8 cellular contexts compared by ENCODE assay signal in genomic region chr6:41182069-41183034, GRCh38. TPM values are rescaled to one million over a fixed set of nuclear protein-coding genes. Genes with fewer than 3 reads are reported as not detected.
DNase-seq lines count a peak whose midpoint lies in the region; ATAC-seq and TF ChIP-seq lines count a peak whose summit lies in the region.

No MANE protein-coding gene starts in this region.

- TF ChIP-seq POLR2A in tibial nerve (IDR thresholded peaks at IDR 0.05), result no peak

- peaks cover 8% of the 10 kb centered on the region for H3K27me3 Mint-ChIP-seq in Caco-2 (ENCODE audit: insufficient read depth, unreplicated experiment)

- H3K36me3 ChIP-seq in Caco-2 (ENCODE audit: control insufficient read depth, insufficient read depth, low read length) (no peaks in the 10 kb centered on the region), lung (ENCODE audit: control insufficient read depth in 2 of 2, insufficient read depth in 2 of 2, low read length in 2 of 2) (no peaks in the 10 kb centered on the region), tibial nerve (no peaks in the 10 kb centered on the region)

- peak; percentile 59 to 71 for TF ChIP-seq EP300 in tibial nerve (IDR thresholded peaks at IDR 0.05)

- no peaks in the 10 kb centered on the region for H3K9me3 Mint-ChIP-seq in Caco-2 (ENCODE audit: unreplicated experiment)

- intact Hi-C loops in Caco-2 (cut with micrococcal nuclease; ENCODE audit: unreplicated experiment), result loop anchor here (1.0 to 10.0 kb wide), 4 partner anchors 90 to 287 kb away; partner anchors contain the start of genes NFYA and OARD1

- ATAC-seq in GM21529 (IDR thresholded peaks at IDR 0.05; ENCODE audit: unreplicated experiment) (peak; percentile 56), lung (ENCODE audit: insufficient read depth, low FRiP score) (peak; percentile 75), HG02884 (IDR thresholded peaks at IDR 0.05; ENCODE audit: unreplicated experiment) (no peak)

- H3K4me1 Mint-ChIP-seq in Caco-2 (ENCODE audit: low read depth, unreplicated experiment), result no peaks in the 10 kb centered on the region

- H3K9me3 ChIP-seq in Caco-2 (no peaks in the 10 kb centered on the region), lung (ENCODE audit: control insufficient read depth in 2 of 2, insufficient read depth in 1 of 2, low read length in 1 of 2) (peaks cover 0 to 2% of the 10 kb centered on the region in 2 donors), tibial nerve (no peaks in the 10 kb centered on the region)

- H3K27ac ChIP-seq in lung (ENCODE audit: low read depth in 1 of 2, low read length in 1 of 2) (no peak overlapping the region), tibial nerve (peak overlapping the region in 2 of 4 donors; percentile 20 to 33)

- H3K27me3 ChIP-seq in Caco-2 (replicated peaks; ENCODE audit: control insufficient read depth, insufficient read depth, low read length) (no peaks in the 10 kb centered on the region), lung (ENCODE audit: control insufficient read depth, insufficient read depth) (no peaks in the 10 kb centered on the region), tibial nerve (no peaks in the 10 kb centered on the region)

- POLR2A ChIA-PET in Caco-2 (lab: Charles Lee), result no interaction called here

- no peak overlapping the region for H3K27ac Mint-ChIP-seq in Caco-2 (ENCODE audit: unreplicated experiment)

- H3K4me3 ChIP-seq in Caco-2 (ENCODE audit: low read depth, low read length), result no peak overlapping the region
- no peak overlapping the region for H3K4me3 ChIP-seq in lung
- no peak overlapping the region for H3K4me3 ChIP-seq in tibial nerve

- no peak overlapping the region for H3K4me3 Mint-ChIP-seq in Caco-2 (ENCODE audit: unreplicated experiment)

- WGBS in lung, 2 donors, result 55 to 56% methylated on average over 4 of the region's 4 CpGs
- WGBS in tibial nerve, 2 donors, result 62 to 69% methylated on average over 4 of the region's 4 CpGs

- H3K4me1 ChIP-seq in Caco-2, result no peaks in the 10 kb centered on the region
- H3K4me1 ChIP-seq in lung (ENCODE audit: control insufficient read depth in 2 of 2, insufficient read depth in 2 of 2, low read length in 2 of 2), result no peaks in the 10 kb centered on the region
- H3K4me1 ChIP-seq in tibial nerve, result no peaks in the 10 kb centered on the region

- no peaks in the 10 kb centered on the region for H3K36me3 Mint-ChIP-seq in Caco-2 (ENCODE audit: insufficient read depth, unreplicated experiment)

- DNase-seq in Caco-2 (peak; percentile 65 to 70), NCI-H187 (lab: John Stamatoyannopoulos, UW) (peak; percentile 57 to 74), T-helper 2 cell (peak in 3 of 5 experiments; percentile 18 to 77 (median 22)), dermis blood vessel endothelial cell (peak; percentile 84), lung (ENCODE audit: low spot score) (peak; percentile 65), tibial nerve (ENCODE audit: low spot score in 2 of 2) (no peak)

- no TSS peak for BruUV-seq in Caco-2 (replicated peaks; lab: Mats Ljungman, UMichigan)

- CTCF ChIA-PET in Caco-2 (lab: Charles Lee), result interaction anchor here (0.7 to 2.8 kb wide), 12 partner anchors 9 to 288 kb away, joined by 3 to 15 read pairs (median 4); partner anchors contain the start of genes NFYA and OARD1

- TF ChIP-seq CTCF in Caco-2 (IDR thresholded peaks at IDR 0.05; ENCODE audit: insufficient read depth in 1 of 2, low read depth in 1 of 2, low read length in 1 of 2, severe bottlenecking in 1 of 2, unreplicated experiment in 1 of 2) (peak; percentile 57 to 83), lung (IDR thresholded peaks at IDR 0.05; ENCODE audit: control extremely low read depth, extremely low read depth) (peak; percentile 38), tibial nerve (IDR thresholded peaks at IDR 0.05) (peak in 2 of 5 experiments; percentile 19 to 34)

RNA-seq across cellular contexts. Expression of gene TREML2, which starts 18.6 kb away (rescaled TPM):
- total RNA-seq in Caco-2 (2022), result not detected in 2 replicates
- not detected in 2 replicates for total RNA-seq in dermis blood vessel endothelial cell
- 1 to 10 TPM in 1 of 2 donors, under 1 TPM in 1; 0.65 to 1.4 TPM for total RNA-seq in lung
- 1 to 10 TPM in 1 of 2 donors, under 1 TPM in 1; 0.06 to 4.4 TPM for polyA plus RNA-seq in lung
- not detected for total RNA-seq in tibial nerve

RNA-seq across cellular contexts. Expression of gene TREM2, which starts 19.4 kb away (rescaled TPM):
- total RNA-seq in Caco-2 (2022), result not detected in 2 replicates
- not detected in 2 replicates for total RNA-seq in dermis blood vessel endothelial cell
- total RNA-seq in lung, result 10 to 100 TPM in 1 of 2 donors, 1 to 10 TPM in 1; 1.6 to 10.7 TPM
- polyA plus RNA-seq in lung, result 10 to 100 TPM in 1 of 2 donors, 1 to 10 TPM in 1; 7.4 to 48.0 TPM
- total RNA-seq in tibial nerve, result 10 to 100 TPM; 10.0 to 46.1 (median 14.3) TPM

RNA-seq across cellular contexts. Expression of gene TREML1, which starts 28.2 kb away (rescaled TPM):
- total RNA-seq in Caco-2 (2022) (not detected in 2 replicates), dermis blood vessel endothelial cell (not detected in 2 replicates), lung (1 to 10 TPM; 1.2 TPM), tibial nerve (1 to 10 TPM in 2 of 4 donors, under 1 TPM in 1, not detected in 1; 0.63 to 4.5 (median 2.2) TPM)
- 1 to 10 TPM; 1.2 to 2.2 TPM for polyA plus RNA-seq in lung

RNA-seq across cellular contexts. Expression of gene TREML4, which starts 45.8 kb away (rescaled TPM):
- total RNA-seq in Caco-2 (2022), result not detected in 2 replicates
- not detected in 2 replicates for total RNA-seq in dermis blood vessel endothelial cell
- total RNA-seq in lung, result 1 to 10 TPM in 1 of 2 donors, not detected in 1; 1.3 TPM
- 1 to 10 TPM in 1 of 2 donors, not detected in 1; 5.8 TPM for polyA plus RNA-seq in lung
- not detected for total RNA-seq in tibial nerve

Comparison
In these comparisons a context has a peak if more than half of its experiments do, and no peak if none do; other contexts are left out.
1. DNase-seq: peak in Caco-2 (2 of 2), NCI-H187 (2 of 2), T-helper 2 cell (3 of 5), dermis blood vessel endothelial cell (single experiment) and lung (single experiment); none in tibial nerve (0 of 2).